8 cellular contexts compared by ENCODE assay signal in genomic region chr16:30893082-30893743, GRCh38. TPM values are rescaled to one million over a fixed set of nuclear protein-coding genes. Genes with fewer than 3 reads are reported as not detected.
DNase-seq lines count a peak whose midpoint lies in the region; ATAC-seq and TF ChIP-seq lines count a peak whose summit lies in the region.

No MANE protein-coding gene starts in this region.

- peak overlapping the region; percentile 75 for H3K27ac Mint-ChIP-seq in activated T-helper 1 cell treated with anti-CD3 and anti-CD28 coated beads, Interleukin-12 subunit alpha, Interleukin-12 subunit beta, Interleukin-2, Interleukin-4 antibody, amounts not matched to agents 30 ng/mL and 10 ng/mL and 1 ng/mL, durations not matched to agents 14 hours and 24 hours and 36 hours
- peak overlapping the region; percentile 95 for H3K27ac Mint-ChIP-seq in stimulated activated effector memory CD8-positive, alpha-beta T cell treated with anti-CD3 and anti-CD28 coated beads, Interleukin-12 subunit alpha, Interleukin-12 subunit beta, amount 100 ng/mL, for 72 hours

- no peaks in the 10 kb centered on the region for H3K9me2 ChIP-seq in hepatocyte (replicated peaks; ENCODE audit: insufficient read depth)

- peak overlapping the region; percentile 98 for H3K27ac ChIP-seq in hepatocyte

- no peaks in the 10 kb centered on the region for H3K27me3 ChIP-seq in hepatocyte

- H3K4me3 ChIP-seq in hepatocyte, result peak overlapping the region; percentile 82

- no peak for DNase-seq in activated T-helper 1 cell treated with anti-CD3 and anti-CD28 coated beads, Interleukin-12 subunit alpha, Interleukin-12 subunit beta, Interleukin-2, Interleukin-4 antibody, amounts not matched to agents 30 ng/mL and 10 ng/mL and 1 ng/mL, durations not matched to agents 14 hours and 24 hours and 36 hours (ENCODE audit: low spot score)
- DNase-seq in hepatocyte (ENCODE audit: low spot score) (peak; percentile 53), SKM-1 treated with dmso at 0.1 percent for 144 hours (lab: John Stamatoyannopoulos, UW; ENCODE audit: unreplicated experiment) (no peak), DMS153 treated with DMSO at 0.1 percent for 48 hours (lab: John Stamatoyannopoulos, UW; ENCODE audit: unreplicated experiment) (no peak)
- no peak for DNase-seq in stimulated activated effector memory CD8-positive, alpha-beta T cell treated with anti-CD3 and anti-CD28 coated beads, Interleukin-12 subunit alpha, Interleukin-12 subunit beta, amount 100 ng/mL, for 72 hours (ENCODE audit: low spot score in 2 of 2)

- H3K36me3 ChIP-seq in hepatocyte (replicated peaks; ENCODE audit: insufficient read depth, low read depth), result no peaks in the 10 kb centered on the region

- peaks cover 39% of the 10 kb centered on the region for H3K4me1 Mint-ChIP-seq in activated T-helper 1 cell treated with anti-CD3 and anti-CD28 coated beads, Interleukin-12 subunit alpha, Interleukin-12 subunit beta, Interleukin-2, Interleukin-4 antibody, amounts not matched to agents 30 ng/mL and 10 ng/mL and 1 ng/mL, durations not matched to agents 14 hours and 24 hours and 36 hours (ENCODE audit: low read depth)
- peaks cover 59% of the 10 kb centered on the region for H3K4me1 Mint-ChIP-seq in stimulated activated effector memory CD8-positive, alpha-beta T cell treated with anti-CD3 and anti-CD28 coated beads, Interleukin-12 subunit alpha, Interleukin-12 subunit beta, amount 100 ng/mL, for 72 hours

- H3K9me3 Mint-ChIP-seq in activated T-helper 1 cell treated with anti-CD3 and anti-CD28 coated beads, Interleukin-12 subunit alpha, Interleukin-12 subunit beta, Interleukin-2, Interleukin-4 antibody, amounts not matched to agents 30 ng/mL and 10 ng/mL and 1 ng/mL, durations not matched to agents 14 hours and 24 hours and 36 hours, result no peaks in the 10 kb centered on the region
- H3K9me3 Mint-ChIP-seq in stimulated activated effector memory CD8-positive, alpha-beta T cell treated with anti-CD3 and anti-CD28 coated beads, Interleukin-12 subunit alpha, Interleukin-12 subunit beta, amount 100 ng/mL, for 72 hours, result no peaks in the 10 kb centered on the region

- no peak for TF ChIP-seq CTCF in hepatocyte (IDR thresholded peaks at IDR 0.05; ENCODE audit: poor library complexity)

- peak overlapping the region; percentile 92 for H3K4me3 Mint-ChIP-seq in activated T-helper 1 cell treated with anti-CD3 and anti-CD28 coated beads, Interleukin-12 subunit alpha, Interleukin-12 subunit beta, Interleukin-2, Interleukin-4 antibody, amounts not matched to agents 30 ng/mL and 10 ng/mL and 1 ng/mL, durations not matched to agents 14 hours and 24 hours and 36 hours
- H3K4me3 Mint-ChIP-seq in stimulated activated effector memory CD8-positive, alpha-beta T cell treated with anti-CD3 and anti-CD28 coated beads, Interleukin-12 subunit alpha, Interleukin-12 subunit beta, amount 100 ng/mL, for 72 hours, result peak overlapping the region; percentile 96

- peaks cover 13% of the 10 kb centered on the region for H3K36me3 Mint-ChIP-seq in activated T-helper 1 cell treated with anti-CD3 and anti-CD28 coated beads, Interleukin-12 subunit alpha, Interleukin-12 subunit beta, Interleukin-2, Interleukin-4 antibody, amounts not matched to agents 30 ng/mL and 10 ng/mL and 1 ng/mL, durations not matched to agents 14 hours and 24 hours and 36 hours (ENCODE audit: low read depth)
- peaks cover 41% of the 10 kb centered on the region for H3K36me3 Mint-ChIP-seq in stimulated activated effector memory CD8-positive, alpha-beta T cell treated with anti-CD3 and anti-CD28 coated beads, Interleukin-12 subunit alpha, Interleukin-12 subunit beta, amount 100 ng/mL, for 72 hours

- H2AFZ ChIP-seq in hepatocyte, result peak overlapping the region; percentile 86

- ATAC-seq in GM18505 (IDR thresholded peaks at IDR 0.05; ENCODE audit: unreplicated experiment) (peak; percentile 3), HG02973 (IDR thresholded peaks at IDR 0.05; ENCODE audit: unreplicated experiment) (peak; percentile 4), GM18867 (IDR thresholded peaks at IDR 0.05; ENCODE audit: unreplicated experiment) (no peak)
- ATAC-seq in stimulated activated effector memory CD8-positive, alpha-beta T cell treated with anti-CD3 and anti-CD28 coated beads, Interleukin-12 subunit alpha, Interleukin-12 subunit beta, amount 100 ng/mL, for 72 hours, result peak; percentile 40

- no peaks in the 10 kb centered on the region for H4K20me1 ChIP-seq in hepatocyte (ENCODE audit: insufficient read depth, poor library complexity, severe bottlenecking)

- H3K27me3 Mint-ChIP-seq in activated T-helper 1 cell treated with anti-CD3 and anti-CD28 coated beads, Interleukin-12 subunit alpha, Interleukin-12 subunit beta, Interleukin-2, Interleukin-4 antibody, amounts not matched to agents 30 ng/mL and 10 ng/mL and 1 ng/mL, durations not matched to agents 14 hours and 24 hours and 36 hours (ENCODE audit: insufficient read depth), result no peaks in the 10 kb centered on the region

- H3K4me1 ChIP-seq in hepatocyte (ENCODE audit: insufficient read depth), result peaks cover 31% of the 10 kb centered on the region

- WGBS in hepatocyte (ENCODE audit: low lambda C conversion rate, missing lambda C conversion rate), result 44% methylated on average over 10 of the region's 17 CpGs

- intact Hi-C loops in activated T-helper 1 cell treated with anti-CD3 and anti-CD28 coated beads, Interleukin-12 subunit alpha, Interleukin-12 subunit beta, Interleukin-2, Interleukin-4 antibody, amounts not matched to agents 30 ng/mL and 10 ng/mL and 1 ng/mL, durations not matched to agents 14 hours and 24 hours and 36 hours (cut with micrococcal nuclease), result no loop called here

- H3K79me2 ChIP-seq in hepatocyte, result peaks cover 23% of the 10 kb centered on the region

- H3K4me2 ChIP-seq in hepatocyte, result peak overlapping the region; percentile 96

- H3K9me3 ChIP-seq in hepatocyte (ENCODE audit: low read depth), result no peaks in the 10 kb centered on the region

- no peak for TF ChIP-seq POLR2A in GM18505 (IDR thresholded peaks at IDR 0.05; ENCODE audit: borderline replicate concordance, extremely low read depth, insufficient read depth, insufficient read length)

RNA-seq across cellular contexts. Expression of gene BCL7C, which starts 0.7 kb away (rescaled TPM):
- 23.1 and 25.3 TPM in 2 replicates for total RNA-seq in activated T-helper 1 cell treated with anti-CD3 and anti-CD28 coated beads, Interleukin-12 subunit alpha, Interleukin-12 subunit beta, Interleukin-2, Interleukin-4 antibody, amounts not matched to agents 30 ng/mL and 10 ng/mL and 1 ng/mL, durations not matched to agents 14 hours and 24 hours and 36 hours
- 21.4 and 25.7 TPM in 2 replicates for total RNA-seq in hepatocyte
- polyA plus RNA-seq in hepatocyte, result 54.1 and 57.3 TPM in 2 replicates

RNA-seq across cellular contexts. Expression of gene CTF1, which starts 3.2 kb away (rescaled TPM):
- 0.23 and 0.29 TPM in 2 replicates for total RNA-seq in activated T-helper 1 cell treated with anti-CD3 and anti-CD28 coated beads, Interleukin-12 subunit alpha, Interleukin-12 subunit beta, Interleukin-2, Interleukin-4 antibody, amounts not matched to agents 30 ng/mL and 10 ng/mL and 1 ng/mL, durations not matched to agents 14 hours and 24 hours and 36 hours
- 1.1 and 1.7 TPM in 2 replicates for total RNA-seq in hepatocyte
- polyA plus RNA-seq in hepatocyte, result 13.0 and 18.2 TPM in 2 replicates

RNA-seq across cellular contexts. Expression of gene FBXL19, which starts 30.2 kb away (rescaled TPM):
- 32.7 and 33.2 TPM in 2 replicates for total RNA-seq in activated T-helper 1 cell treated with anti-CD3 and anti-CD28 coated beads, Interleukin-12 subunit alpha, Interleukin-12 subunit beta, Interleukin-2, Interleukin-4 antibody, amounts not matched to agents 30 ng/mL and 10 ng/mL and 1 ng/mL, durations not matched to agents 14 hours and 24 hours and 36 hours
- 15.6 and 19.4 TPM in 2 replicates for total RNA-seq in hepatocyte
- polyA plus RNA-seq in hepatocyte, result 2.1 and 3.6 TPM in 2 replicates

RNA-seq across cellular contexts. Expression of gene ORAI3, which starts 55.7 kb away (rescaled TPM):
- total RNA-seq in activated T-helper 1 cell treated with anti-CD3 and anti-CD28 coated beads, Interleukin-12 subunit alpha, Interleukin-12 subunit beta, Interleukin-2, Interleukin-4 antibody, amounts not matched to agents 30 ng/mL and 10 ng/mL and 1 ng/mL, durations not matched to agents 14 hours and 24 hours and 36 hours, result 11.1 and 11.5 TPM in 2 replicates
- 42.4 and 52.5 TPM in 2 replicates for total RNA-seq in hepatocyte
- polyA plus RNA-seq in hepatocyte, result 54.0 and 56.9 TPM in 2 replicates
